ENCODE assay signal across 31 cellular contexts in the genomic region with DNA sequence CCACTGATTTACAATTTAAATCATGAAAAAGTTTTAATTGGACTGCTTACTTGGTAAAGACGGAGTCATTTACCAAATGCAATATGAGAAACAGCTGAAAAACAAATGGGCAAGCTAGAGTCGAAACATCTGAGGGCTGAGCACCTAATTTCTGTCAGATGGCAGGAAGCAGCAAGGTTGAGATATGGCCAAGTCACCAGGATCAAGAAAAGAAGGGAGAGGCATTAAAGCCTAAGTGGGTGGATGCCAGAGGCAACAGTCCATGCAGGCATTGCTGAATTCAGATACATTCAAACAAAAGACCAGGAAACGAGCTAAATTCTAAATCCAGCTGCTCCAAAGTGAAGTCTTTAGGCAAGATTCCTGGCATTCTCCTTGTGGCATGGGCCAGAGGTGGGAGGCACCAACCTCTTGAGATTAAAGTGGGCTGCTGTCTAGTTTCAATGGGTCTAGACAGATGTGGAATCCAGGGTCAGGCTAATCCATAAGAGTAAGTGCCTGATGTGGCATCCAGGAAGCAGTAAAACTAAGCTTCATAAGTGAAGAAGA. TPM values are rescaled to one million over a fixed set of nuclear protein-coding genes. Genes with fewer than 3 reads are reported as not detected.
"Had no signal": no experiment of that assay in that cellular context is flagged by ENCODE, and none has a peak within 500 bp of the region (broad histone marks: within the 10 kb centered on the region; RNA-seq: fewer than 3 reads in every experiment).

No MANE protein-coding gene starts in this region.

- H3K27ac ChIP-seq: brain microvascular endothelial cell, Peyer's patch had no signal

- ATAC-seq: activated CD4-positive, alpha-beta T cell treated with anti-CD3 and anti-CD28 coated beads for 36 hours; activated CD4-positive, CD25-positive, alpha-beta regulatory T cell treated with anti-CD3 and anti-CD28 coated beads, Interleukin-2, amount 50 U/mL, for 24 hours; activated naive CD8-positive, alpha-beta T cell treated with anti-CD3 and anti-CD28 coated beads, Interleukin-2, amount 50 U/mL, for 24 hours; activated T-cell treated with anti-CD3 and anti-CD28 coated beads, Interleukin-2, amount 50 U/mL, for 4 hours; PC-3; Right ventricle myocardium inferior had no signal

- DNase-seq: activated CD4-positive, alpha-beta memory T cell treated with anti-CD3 and anti-CD28 coated beads for 36 hours; activated CD4-positive, alpha-beta T cell treated with anti-CD3 and anti-CD28 coated beads for 36 hours; activated CD4-positive, alpha-beta T cell treated with anti-CD3 and anti-CD28 coated beads, Interleukin-2, amount 10 ng/mL, durations not matched to agents 7 days and 5 days; activated CD8-positive, alpha-beta memory T cell treated with anti-CD3 and anti-CD28 coated beads, Interleukin-2, amount 50 U/mL, for 4 hours; activated effector memory CD4-positive, alpha-beta T cell treated with Interleukin-2 at 50 U/mL for 16 hours; activated naive CD4-positive, alpha-beta T cell treated with anti-CD3 and anti-CD28 coated beads, Interleukin-2, amount 10 ng/mL, durations not matched to agents 7 days and 5 days; activated naive CD8-positive, alpha-beta T cell treated with anti-CD3 and anti-CD28 coated beads, Interleukin-2, amount 50 U/mL, for 24 hours; activated T-cell treated with anti-CD3 and anti-CD28 coated beads for 4 hours; activated T-cell treated with anti-CD3 and anti-CD28 coated beads, Interleukin-2, amount 50 U/mL, for 4 hours; aorta; brain microvascular endothelial cell; central memory CD4-positive, alpha-beta T cell; MM.1S; MV-4-11; NCI-H1092; NCI-H1436 treated with DMSO at 0.1 percent for 48 hours; NCI-H1694 treated with DMSO at 0.1 percent for 48 hours; NCI-H2029; NCI-H345; NCI-H524 treated with DMSO at 0.1 percent for 48 hours; NK-92 treated with Interleukin-12 subunit alpha and Interleukin-12 subunit beta, amount 100 ng/mL, for 24 hours; PC-3; Peyer's patch; RPMI8226 had no signal

- H3K4me3 ChIP-seq: Peyer's patch had no signal

- H3K36me3 Mint-ChIP-seq: activated naive CD4-positive, alpha-beta T cell treated with anti-CD3 and anti-CD28 coated beads, Interleukin-2, amount 10 ng/mL, durations not matched to agents 7 days and 5 days had no signal

- FAIRE-seq: TTC549 had no signal

- H3K4me3 Mint-ChIP-seq: activated CD4-positive, alpha-beta memory T cell treated with anti-CD3 and anti-CD28 coated beads for 36 hours; activated CD4-positive, alpha-beta T cell treated with anti-CD3 and anti-CD28 coated beads for 36 hours; activated CD4-positive, alpha-beta T cell treated with anti-CD3 and anti-CD28 coated beads, Interleukin-2, amount 10 ng/mL, durations not matched to agents 7 days and 5 days; activated naive CD4-positive, alpha-beta T cell treated with anti-CD3 and anti-CD28 coated beads, Interleukin-2, amount 10 ng/mL, durations not matched to agents 7 days and 5 days; activated naive CD8-positive, alpha-beta T cell; activated naive CD8-positive, alpha-beta T cell treated with anti-CD3 and anti-CD28 coated beads, Interleukin-2, amount 50 U/mL, for 24 hours; activated T-cell treated with anti-CD3 and anti-CD28 coated beads, Interleukin-2, amount 50 U/mL, for 4 hours; activated T-helper 1 cell treated with anti-CD3 and anti-CD28 coated beads, Interleukin-12 subunit alpha, Interleukin-12 subunit beta, Interleukin-2, Interleukin-4 antibody, amounts not matched to agents 30 ng/mL and 10 ng/mL and 1 ng/mL, durations not matched to agents 14 hours and 24 hours and 36 hours had no signal

- H3K36me3 ChIP-seq: brain microvascular endothelial cell, Peyer's patch had no signal

- H3K4me1 Mint-ChIP-seq: activated CD4-positive, alpha-beta T cell treated with anti-CD3 and anti-CD28 coated beads for 36 hours; activated CD4-positive, alpha-beta T cell treated with anti-CD3 and anti-CD28 coated beads, Interleukin-2, amount 10 ng/mL, durations not matched to agents 7 days and 5 days; activated naive CD4-positive, alpha-beta T cell treated with anti-CD3 and anti-CD28 coated beads, Interleukin-2, amount 10 ng/mL, durations not matched to agents 7 days and 5 days; activated naive CD8-positive, alpha-beta T cell treated with anti-CD3 and anti-CD28 coated beads, Interleukin-2, amount 50 U/mL, for 24 hours had no signal

- H3K4me1 ChIP-seq: Peyer's patch had no signal

- H3K27me3 ChIP-seq: brain microvascular endothelial cell, Peyer's patch had no signal

- H3K27ac Mint-ChIP-seq: activated CD4-positive, alpha-beta memory T cell treated with anti-CD3 and anti-CD28 coated beads for 36 hours; activated CD4-positive, alpha-beta T cell treated with anti-CD3 and anti-CD28 coated beads for 36 hours; activated CD4-positive, alpha-beta T cell treated with anti-CD3 and anti-CD28 coated beads, Interleukin-2, amount 10 ng/mL, durations not matched to agents 7 days and 5 days; activated naive CD4-positive, alpha-beta T cell treated with anti-CD3 and anti-CD28 coated beads, Interleukin-2, amount 10 ng/mL, durations not matched to agents 7 days and 5 days; activated naive CD8-positive, alpha-beta T cell; activated naive CD8-positive, alpha-beta T cell treated with anti-CD3 and anti-CD28 coated beads, Interleukin-2, amount 50 U/mL, for 24 hours; activated T-helper 1 cell treated with anti-CD3 and anti-CD28 coated beads, Interleukin-12 subunit alpha, Interleukin-12 subunit beta, Interleukin-2, Interleukin-4 antibody, amounts not matched to agents 30 ng/mL and 10 ng/mL and 1 ng/mL, durations not matched to agents 14 hours and 24 hours and 36 hours had no signal

- H3K9me3 ChIP-seq: Peyer's patch had no signal

- H3K27me3 Mint-ChIP-seq: activated CD4-positive, alpha-beta T cell treated with anti-CD3 and anti-CD28 coated beads, Interleukin-2, amount 10 ng/mL, durations not matched to agents 7 days and 5 days; activated naive CD8-positive, alpha-beta T cell treated with anti-CD3 and anti-CD28 coated beads, Interleukin-2, amount 50 U/mL, for 24 hours had no signal

- H3K9me3 Mint-ChIP-seq: activated CD4-positive, alpha-beta memory T cell treated with anti-CD3 and anti-CD28 coated beads for 36 hours had no signal

RNA-seq across cellular contexts. Expression of gene ARSJ, which starts 8.0 kb away (rescaled TPM):
- total RNA-seq: activated CD4-positive, alpha-beta T cell treated with anti-CD3 and anti-CD28 coated beads, Interleukin-2, amount 10 ng/mL, durations not matched to agents 7 days and 5 days; activated T-helper 1 cell treated with anti-CD3 and anti-CD28 coated beads, Interleukin-12 subunit alpha, Interleukin-12 subunit beta, Interleukin-2, Interleukin-4 antibody, amounts not matched to agents 30 ng/mL and 10 ng/mL and 1 ng/mL, durations not matched to agents 14 hours and 24 hours and 36 hours; T-helper 1 cell treated with Interleukin-12 subunit alpha and Interleukin-12 subunit beta and Interleukin-4 antibody, amounts not matched to agents 30 ng/mL and 1 ng/mL, for 36 hours; T-helper 2 cell treated with Interferon-gamma antibody and Interleukin-4, amounts not matched to agents 100 ng/mL and 5 ng/mL, for 36 hours had no signal
